In genomic region chr17:68378202-68379149, GRCh38 we compare ENCODE assay signal across 8 cellular contexts.
DNase-seq lines count a peak whose midpoint lies in the region; TF ChIP-seq lines count a peak whose summit lies in the region.

No MANE protein-coding gene starts in this region.

- TF ChIP-seq CTCF in H9 (conservative IDR thresholded peaks at IDR 0.05): no peak
- TF ChIP-seq CTCF in glutamatergic neuron (IDR thresholded peaks at IDR 0.05; ENCODE audit: partially characterized antibody, unreplicated experiment): no peak
- no peak for TF ChIP-seq CTCF in parathyroid adenoma (IDR thresholded peaks at IDR 0.05)

- no peak overlapping the region for H4K91ac ChIP-seq in H9 (ENCODE audit: insufficient read length, low read depth, low read length)

- H3K4me3 Mint-ChIP-seq in H9 (peak overlapping the region; percentile 21 to 38; a peak in 3 of 5 replicates), glutamatergic neuron (ENCODE audit: unreplicated experiment) (peak overlapping the region; percentile 37)
- no peak overlapping the region for H3K4me3 Mint-ChIP-seq in T-helper 2 cell treated with Interferon-gamma antibody and Interleukin-4, amounts not matched to agents 5 μg/mL and 100 μg/mL, for 36 hours

- H2BK5ac ChIP-seq in H9 (ENCODE audit: insufficient read length, low read length): no peak overlapping the region

- no peaks in the 10 kb centered on the region for H4K20me1 ChIP-seq in H9 (ENCODE audit: control insufficient read depth, insufficient read depth, insufficient read length)

- H3K18ac ChIP-seq in H9 (ENCODE audit: insufficient read length, low read depth, low read length): peak overlapping the region; percentile 41

- H2BK12ac ChIP-seq in H9 (ENCODE audit: insufficient read length, low read depth, low read length): no peak overlapping the region

- no peak overlapping the region for H3K4ac ChIP-seq in H9 (ENCODE audit: low read depth, low read length)

- no peak overlapping the region for H2BK120ac ChIP-seq in H9 (ENCODE audit: low read depth, low read length, poor library complexity, severe bottlenecking)

- no peak overlapping the region for H2AK5ac ChIP-seq in H9 (ENCODE audit: insufficient read length, low read length)

- H4K5ac ChIP-seq in H9 (ENCODE audit: insufficient read length, low read depth, low read length): no peak overlapping the region

- no peak overlapping the region for H2BK20ac ChIP-seq in H9 (ENCODE audit: low read depth, low read length, poor library complexity, severe bottlenecking)

- H3K4me2 ChIP-seq in H9 (ENCODE audit: insufficient read depth, insufficient read length, low read length) (peak overlapping the region; percentile 15), parathyroid adenoma (ENCODE audit: low read length) (no peak overlapping the region)

- H3K79me1 ChIP-seq in H9 (ENCODE audit: insufficient read depth, low read depth, low read length, poor library complexity, severe bottlenecking): no peaks in the 10 kb centered on the region

- WGBS in H9 (ENCODE audit: extremely low coverage, insufficient read length, low lambda C conversion rate): no CpG with 5 or more reads among the region's 23 CpGs

- H3K79me2 ChIP-seq in H9 (ENCODE audit: insufficient read depth, low read length) (no peaks in the 10 kb centered on the region), parathyroid adenoma (no peaks in the 10 kb centered on the region)

- no peaks in the 10 kb centered on the region for H3K36me3 ChIP-seq in parathyroid adenoma (ENCODE audit: control insufficient read depth, insufficient read depth, low read length)

- H4K8ac ChIP-seq in H9 (replicated peaks; ENCODE audit: insufficient read length, low read depth, low read length): no peak overlapping the region

- H2AFZ ChIP-seq in H9 (ENCODE audit: low read length) (no peak overlapping the region), parathyroid adenoma (peak overlapping the region; percentile 55)

- H3K27me3 ChIP-seq in H9 (ENCODE audit: insufficient read depth, low read length) (no peaks in the 10 kb centered on the region), parathyroid adenoma (ENCODE audit: control insufficient read depth, insufficient read depth, low read length) (no peaks in the 10 kb centered on the region)

- H3K14ac ChIP-seq in H9 (ENCODE audit: insufficient read depth, low read length): peak overlapping the region; percentile 63

- H3K23me2 ChIP-seq in H9 (ENCODE audit: insufficient read length, low read depth, low read length, poor library complexity, severe bottlenecking): no peaks in the 10 kb centered on the region

- H3K9ac ChIP-seq in H9 (ENCODE audit: extremely low read depth, insufficient read length, low read length) (no peak overlapping the region), parathyroid adenoma (no peak overlapping the region)

- no peak overlapping the region for H3K56ac ChIP-seq in H9 (ENCODE audit: insufficient read length, low read depth, low read length)

- no peaks in the 10 kb centered on the region for H3K9me3 ChIP-seq in H9 (ENCODE audit: control insufficient read depth, low read depth, low read length)
- no peaks in the 10 kb centered on the region for H3K9me3 ChIP-seq in parathyroid adenoma (ENCODE audit: control insufficient read depth, low read length)

- H3K9me3 Mint-ChIP-seq in H9 (no peaks in the 10 kb centered on the region), glutamatergic neuron (ENCODE audit: unreplicated experiment) (peaks cover 1% of the 10 kb centered on the region)
- H3K9me3 Mint-ChIP-seq in T-helper 2 cell treated with Interferon-gamma antibody and Interleukin-4, amounts not matched to agents 5 μg/mL and 100 μg/mL, for 36 hours: no peaks in the 10 kb centered on the region

- H3K4me3 ChIP-seq in parathyroid adenoma (ENCODE audit: low read depth, low read length): no peak overlapping the region

- no peak overlapping the region for H2BK15ac ChIP-seq in H9 (ENCODE audit: low read depth, low read length)

- no peak overlapping the region for H3K27ac ChIP-seq in H9 (ENCODE audit: insufficient read length, low read depth, low read length)
- peak overlapping the region; percentile 85 for H3K27ac ChIP-seq in parathyroid adenoma

- no peak overlapping the region for H3K23ac ChIP-seq in H9 (ENCODE audit: insufficient read length, low read depth, low read length)

- H3K27me3 Mint-ChIP-seq in H9 (ENCODE audit: low read depth) (peaks cover 3% of the 10 kb centered on the region), glutamatergic neuron (ENCODE audit: unreplicated experiment) (peaks cover 6% of the 10 kb centered on the region)
- no peaks in the 10 kb centered on the region for H3K27me3 Mint-ChIP-seq in T-helper 2 cell treated with Interferon-gamma antibody and Interleukin-4, amounts not matched to agents 5 μg/mL and 100 μg/mL, for 36 hours (ENCODE audit: low read depth)

- no peak overlapping the region for H3T11ph ChIP-seq in H9 (ENCODE audit: low read length)

- H3K27ac Mint-ChIP-seq in H9 (peak overlapping the region; percentile 71 to 95 (median 89)), glutamatergic neuron (ENCODE audit: unreplicated experiment) (no peak overlapping the region)
- no peak overlapping the region for H3K27ac Mint-ChIP-seq in T-helper 2 cell treated with Interferon-gamma antibody and Interleukin-4, amounts not matched to agents 5 μg/mL and 100 μg/mL, for 36 hours

- H3K4me1 ChIP-seq in H9 (ENCODE audit: insufficient read depth, low read length) (peaks cover 2% of the 10 kb centered on the region; the same call in 1 of the 2 replicates), parathyroid adenoma (peaks cover 5% of the 10 kb centered on the region)

- no peaks in the 10 kb centered on the region; a peak in 1 of 7 replicates for H3K36me3 Mint-ChIP-seq in H9 (ENCODE audit: insufficient read depth in 1 of 3, low read depth in 3 of 3)
- H3K36me3 Mint-ChIP-seq in glutamatergic neuron (ENCODE audit: unreplicated experiment): no peaks in the 10 kb centered on the region
- peaks cover 7% of the 10 kb centered on the region for H3K36me3 Mint-ChIP-seq in T-helper 2 cell treated with Interferon-gamma antibody and Interleukin-4, amounts not matched to agents 5 μg/mL and 100 μg/mL, for 36 hours (ENCODE audit: low read depth)

- peaks cover 21 to 26% of the 10 kb centered on the region in 2 experiments for H3K4me1 Mint-ChIP-seq in H9
- H3K4me1 Mint-ChIP-seq in glutamatergic neuron (ENCODE audit: low read depth, unreplicated experiment): peaks cover 14% of the 10 kb centered on the region
- peaks cover 7% of the 10 kb centered on the region for H3K4me1 Mint-ChIP-seq in T-helper 2 cell treated with Interferon-gamma antibody and Interleukin-4, amounts not matched to agents 5 μg/mL and 100 μg/mL, for 36 hours (ENCODE audit: low read depth)

- DNase-seq in H9 (peak; percentile 66), SW480 (ENCODE audit: low spot score) (peak; percentile 74), glutamatergic neuron (no peak), GM19238 (ENCODE audit: insufficient read length, low spot score) (no peak), NCI-H1105 (lab: John Stamatoyannopoulos, UW) (no peak), NCI-H446 treated with DMSO at 0.1 percent for 48 hours (lab: John Stamatoyannopoulos, UW) (no peak)
- no peak for DNase-seq in T-helper 2 cell treated with Interferon-gamma antibody and Interleukin-4, amounts not matched to agents 5 μg/mL and 100 μg/mL, for 36 hours (ENCODE audit: low spot score)

Comparison
In these comparisons a context has a peak if more than half of its experiments do, and no peak if none do; other contexts are left out.
1. DNase-seq: peak in H9 (single experiment) and SW480 (single experiment); none in glutamatergic neuron (single experiment), T-helper 2 cell treated with Interferon-gamma antibody and Interleukin-4, amounts not matched to agents 5 μg/mL and 100 μg/mL, for 36 hours (single experiment), GM19238 (single experiment), NCI-H1105 (single experiment) and NCI-H446 treated with DMSO at 0.1 percent for 48 hours (single experiment).
2. H3K27ac Mint-ChIP-seq: peak in H9 (3 of 3); none in glutamatergic neuron (single experiment) and T-helper 2 cell treated with Interferon-gamma antibody and Interleukin-4, amounts not matched to agents 5 μg/mL and 100 μg/mL, for 36 hours (single experiment).